In genomic region chr19:38162632-38163031, GRCh38 we compare ENCODE assay signal across 23 cellular contexts.
DNase-seq lines count a peak whose midpoint lies in the region; ATAC-seq, FAIRE-seq and TF ChIP-seq lines count a peak whose summit lies in the region.
"Had no signal": no experiment of that assay in that cellular context is flagged by ENCODE, and none has a peak within 500 bp of the region (broad histone marks: within the 10 kb centered on the region; RNA-seq: fewer than 3 reads in every experiment).

No MANE protein-coding gene starts in this region.

- no peak overlapping the region for H2BK5ac ChIP-seq in mesendoderm (ENCODE audit: low read length)

- BruUV-seq in HepG2 (replicated peaks; lab: Mats Ljungman, UMichigan) (no TSS peak), GM12878 (replicated peaks; lab: Mats Ljungman, UMichigan) (no TSS peak)

- TF ChIP-seq CTCF in HepG2 (CRISPR knock-in tag; IDR thresholded peaks at IDR 0.05), result no peak
- no peak for TF ChIP-seq CTCF in right lobe of liver (IDR thresholded peaks at IDR 0.05)
- no peak for TF ChIP-seq CTCF in GM12878 (IDR thresholded peaks at IDR 0.05 in 2 of 3, conservative IDR thresholded peaks at IDR 0.05 in 1 of 3; ENCODE audit: control insufficient read depth in 2 of 3, extremely low read depth in 1 of 3, insufficient read depth in 1 of 3, low read depth in 3 of 3, low read length in 3 of 3)
- TF ChIP-seq CTCF in WERI-Rb-1 (IDR thresholded peaks at IDR 0.05; ENCODE audit: low read depth, low read length), result no peak

- RAD21 ChIA-PET in GM12878 (lab: Charles Lee; ENCODE audit: unreplicated experiment), result no interaction called here

- H2BK120ac ChIP-seq in mesendoderm (ENCODE audit: low read depth, low read length), result no peak overlapping the region

- H4K5ac ChIP-seq in mesendoderm (ENCODE audit: low read length), result no peak overlapping the region

- POLR2A ChIA-PET in HepG2 (lab: Yijun Ruan, JAX) (no interaction called here), HEK293T (lab: Yijun Ruan, JAX) (no interaction called here), GM12878 (lab: Charles Lee) (no interaction called here)

- H3K9me3 ChIP-seq in HepG2 (ENCODE audit: low read length) (peaks cover 9% of the 10 kb centered on the region; the same call in 1 of the 2 replicates), right lobe of liver (peaks cover 0 to 8% (median 0%) of the 10 kb centered on the region in 4 donors), GM12878 (replicated peaks; ENCODE audit: control insufficient read depth, insufficient read depth, low read length) (no peaks in the 10 kb centered on the region; the same call in 2 of the 3 replicates), WERI-Rb-1 (ENCODE audit: severe bottlenecking) (no peaks in the 10 kb centered on the region)

- H3K79me2 ChIP-seq in HepG2 (ENCODE audit: insufficient read depth, low read length) (no peaks in the 10 kb centered on the region), GM12878 (ENCODE audit: control insufficient read depth, insufficient read depth, low read length) (no peaks in the 10 kb centered on the region), mesendoderm (ENCODE audit: control insufficient read depth, insufficient read depth, low read length) (no peaks in the 10 kb centered on the region)

- H3K18ac ChIP-seq in mesendoderm (ENCODE audit: low read length), result no peak overlapping the region

- CTCF ChIA-PET in HepG2 (lab: Yijun Ruan, JAX; ENCODE audit: low intra/inter-chr PET ratio, low total read pairs), result no interaction called here
- CTCF ChIA-PET in HEK293T (lab: Yijun Ruan, JAX), result no interaction called here
- CTCF ChIA-PET in GM12878 (lab: Yijun Ruan, JAX), result no interaction called here

- no peak overlapping the region for H3K4me3 ChIP-seq in HepG2 (replicated peaks in 1 of 3; ENCODE audit: insufficient read depth in 1 of 3, low read depth in 2 of 3, low read length in 3 of 3)
- no peak overlapping the region for H3K4me3 ChIP-seq in right lobe of liver
- no peak overlapping the region for H3K4me3 ChIP-seq in GM12878
- no peak overlapping the region for H3K4me3 ChIP-seq in mesendoderm (ENCODE audit: low read length)
- H3K4me3 ChIP-seq in WERI-Rb-1 (ENCODE audit: low read depth, low read length), result no peak overlapping the region
- H3K4me3 ChIP-seq: BLaER1 treated with 17β-estradiol and CSF1 and Interleukin-3, amounts not matched to agents 10 nM and 100 nM; MG63; PC-9 had no signal

- no peak overlapping the region for H4K8ac ChIP-seq in mesendoderm (ENCODE audit: low read depth, low read length)

- no peak overlapping the region for H2AK5ac ChIP-seq in mesendoderm (ENCODE audit: low read length)

- H3K27ac ChIP-seq in HepG2 (ENCODE audit: extremely low read length, insufficient read depth, low read length), result no peak overlapping the region
- H3K27ac ChIP-seq in right lobe of liver, result no peak overlapping the region
- H3K27ac ChIP-seq in GM12878 (ENCODE audit: control insufficient read depth, insufficient read depth), result no peak overlapping the region
- H3K27ac ChIP-seq in mesendoderm (ENCODE audit: low read depth, low read length), result no peak overlapping the region
- H3K27ac ChIP-seq in WERI-Rb-1, result no peak overlapping the region
- H3K27ac ChIP-seq: BLaER1 treated with 17β-estradiol and CSF1 and Interleukin-3, amounts not matched to agents 10 nM and 100 nM; PC-9 had no signal

- no peak for TF ChIP-seq RAD21 in HepG2 (CRISPR knock-in tag; IDR thresholded peaks at IDR 0.05)
- TF ChIP-seq RAD21 in GM12878 (IDR thresholded peaks at IDR 0.05; ENCODE audit: insufficient read depth, low read depth, low read length), result no peak

- H2AFZ ChIP-seq in HepG2 (ENCODE audit: low read length), result no peak overlapping the region
- no peak overlapping the region for H2AFZ ChIP-seq in GM12878 (ENCODE audit: control insufficient read depth, low read depth, low read length)
- H2AFZ ChIP-seq: PC-9 had no signal

- H3K4me2 ChIP-seq in HepG2 (ENCODE audit: low read depth, low read length) (no peak overlapping the region), GM12878 (ENCODE audit: control insufficient read depth, insufficient read depth) (no peak overlapping the region), mesendoderm (ENCODE audit: low read length) (no peak overlapping the region)
- H3K4me2 ChIP-seq: BLaER1 treated with 17β-estradiol and CSF1 and Interleukin-3, amounts not matched to agents 10 nM and 100 nM; PC-9 had no signal

- ATAC-seq in HepG2 (no peak), right lobe of liver (no peak), GM12878 (no peak), HG03457 (IDR thresholded peaks at IDR 0.05; ENCODE audit: unreplicated experiment) (no peak)
- ATAC-seq: T-cell had no signal

- 97% methylated on average over 7 of the region's 7 CpGs for WGBS in HepG2 (ENCODE audit: low lambda C conversion rate)
- 100% methylated on average over 4 of the region's 7 CpGs for WGBS in right lobe of liver (ENCODE audit: insufficient coverage, low coverage, low lambda C conversion rate, missing lambda C conversion rate)
- WGBS in GM12878 (ENCODE audit: insufficient coverage, insufficient replicate concordance, low lambda C conversion rate, missing lambda C conversion rate), result 94% methylated on average over 7 of the region's 7 CpGs
- WGBS in mesendoderm (ENCODE audit: extremely low coverage, insufficient coverage, low lambda C conversion rate), result no CpG with 5 or more reads among the region's 7 CpGs

- no peak overlapping the region for H3K9ac ChIP-seq in HepG2 (ENCODE audit: insufficient read depth, low read depth, low read length)
- H3K9ac ChIP-seq in GM12878 (ENCODE audit: control insufficient read depth, insufficient read depth, low read length), result no peak overlapping the region
- no peak overlapping the region for H3K9ac ChIP-seq in mesendoderm (ENCODE audit: low read length)
- H3K9ac ChIP-seq: BLaER1 treated with 17β-estradiol and CSF1 and Interleukin-3, amounts not matched to agents 10 nM and 100 nM had no signal

- H3K79me1 ChIP-seq in mesendoderm (ENCODE audit: low read length), result no peaks in the 10 kb centered on the region

- SMC1A ChIA-PET in GM12878 (lab: Charles Lee; ENCODE audit: uncharacterized antibody, unreplicated experiment), result no interaction called here

- H4K20me1 ChIP-seq in HepG2 (ENCODE audit: insufficient read depth, low read length) (no peaks in the 10 kb centered on the region), GM12878 (ENCODE audit: control insufficient read depth, insufficient read depth) (no peaks in the 10 kb centered on the region)

- H3K4ac ChIP-seq in mesendoderm (ENCODE audit: low read depth, low read length), result no peak overlapping the region

- H3K56ac ChIP-seq in mesendoderm (ENCODE audit: low read length), result no peak overlapping the region

- no peak overlapping the region for H2BK15ac ChIP-seq in mesendoderm (replicated peaks; ENCODE audit: low read depth)

- FAIRE-seq in HepG2 (lab: Jason Lieb, UNC) (no peak), GM12878 (lab: Jason Lieb, UNC) (no peak)
- FAIRE-seq: GM19239 had no signal

- in situ Hi-C loops in HepG2 (cut with HindIII; ENCODE audit: extremely low pct_ligation_motif_present, low pct_unique_long_range_greater_than_20kb) (no loop called here), GM12878 (cut with MboI) (no loop called here)

- TF ChIP-seq EP300 in HepG2 (IDR thresholded peaks at IDR 0.05; ENCODE audit: low read depth in 2 of 2, low read length in 2 of 2) (no peak), HepG2 (CRISPR knock-in tag; IDR thresholded peaks at IDR 0.05; ENCODE audit: borderline replicate concordance) (no peak), GM12878 (IDR thresholded peaks at IDR 0.05; ENCODE audit: borderline replicate concordance in 1 of 2, control insufficient read depth in 1 of 2, low read depth in 2 of 2, low read length in 2 of 2) (no peak)

- H3K4me1 ChIP-seq in HepG2 (ENCODE audit: insufficient read depth, low read length), result no peaks in the 10 kb centered on the region
- no peaks in the 10 kb centered on the region for H3K4me1 ChIP-seq in right lobe of liver
- no peaks in the 10 kb centered on the region for H3K4me1 ChIP-seq in GM12878 (ENCODE audit: control insufficient read depth, insufficient read depth, low read length)
- H3K4me1 ChIP-seq in mesendoderm (ENCODE audit: control insufficient read depth, low read depth, low read length), result no peaks in the 10 kb centered on the region
- H3K4me1 ChIP-seq: BLaER1 treated with 17β-estradiol and CSF1 and Interleukin-3, amounts not matched to agents 10 nM and 100 nM had no signal

- H3K36me3 ChIP-seq in HepG2 (replicated peaks in 1 of 2; ENCODE audit: control insufficient read depth in 1 of 2, insufficient read depth in 2 of 2, low read length in 2 of 2) (peaks cover 11 to 36% of the 10 kb centered on the region in 2 experiments; a peak in 4 of 5 replicates), right lobe of liver (peaks cover 0 to 20% (median 9%) of the 10 kb centered on the region in 4 donors), GM12878 (ENCODE audit: control insufficient read depth in 2 of 2, insufficient read depth in 2 of 2, low read length in 1 of 2) (peaks cover 32 to 33% of the 10 kb centered on the region in 2 experiments), mesendoderm (ENCODE audit: control insufficient read depth, insufficient read depth, low read length) (peaks cover 6% of the 10 kb centered on the region), WERI-Rb-1 (peaks cover 41% of the 10 kb centered on the region)

- TF ChIP-seq POLR2A in HepG2 (IDR thresholded peaks at IDR 0.05; ENCODE audit: insufficient read depth in 1 of 2, low read depth in 2 of 2, low read length in 2 of 2), result no peak
- no peak for TF ChIP-seq POLR2A in right lobe of liver (IDR thresholded peaks at IDR 0.05)
- no peak for TF ChIP-seq POLR2A in GM12878 (IDR thresholded peaks at IDR 0.05; ENCODE audit: low read depth, low read length)

- intact Hi-C loops in HepG2 (cut with micrococcal nuclease; ENCODE audit: unreplicated experiment), result no loop called here
- intact Hi-C loops in right lobe of liver (cut with DNase I), result no loop called here
- intact Hi-C loops in GM12878 (cut with micrococcal nuclease; ENCODE audit: unreplicated experiment), result no loop called here

- no peak overlapping the region for H3K23ac ChIP-seq in mesendoderm (ENCODE audit: low read length)

- H3K27me3 ChIP-seq in HepG2 (ENCODE audit: control insufficient read depth in 1 of 2, insufficient read depth in 2 of 2, low read length in 2 of 2) (no peaks in the 10 kb centered on the region), right lobe of liver (no peaks in the 10 kb centered on the region), GM12878 (replicated peaks in 1 of 2; ENCODE audit: control insufficient read depth in 2 of 2, insufficient read depth in 2 of 2, low read length in 1 of 2) (no peaks in the 10 kb centered on the region), mesendoderm (ENCODE audit: insufficient read depth, low read length, poor library complexity) (no peaks in the 10 kb centered on the region), WERI-Rb-1 (ENCODE audit: insufficient read depth, low read depth, severe bottlenecking) (no peaks in the 10 kb centered on the region)
- H3K27me3 ChIP-seq: BLaER1 treated with 17β-estradiol and CSF1 and Interleukin-3, amounts not matched to agents 10 nM and 100 nM; MG63 had no signal

- no peak for DNase-seq in HepG2 (ENCODE audit: low spot score)
- DNase-seq in right lobe of liver, result no peak
- no peak for DNase-seq in HEK293T (ENCODE audit: extremely low spot score)
- no peak for DNase-seq in GM12878 (ENCODE audit: low read depth, low spot score)
- DNase-seq in mesendoderm, result peak; percentile 15
- no peak for DNase-seq in NCI-H446 treated with DMSO at 0.1 percent for 48 hours (lab: John Stamatoyannopoulos, UW)
- no peak for DNase-seq in WERI-Rb-1
- DNase-seq: CD4-positive, alpha-beta T cell; DMS79; EL; HFFc6; NCI-H2029; NCI-H446; NCI-H526; NCI-H82; NK-92 treated with Interleukin-12 subunit alpha and Interleukin-12 subunit beta, amount 100 ng/mL, for 24 hours; PC-9; SHP77; T-cell had no signal
